19 cellular contexts compared by ENCODE assay signal in the genomic region with DNA sequence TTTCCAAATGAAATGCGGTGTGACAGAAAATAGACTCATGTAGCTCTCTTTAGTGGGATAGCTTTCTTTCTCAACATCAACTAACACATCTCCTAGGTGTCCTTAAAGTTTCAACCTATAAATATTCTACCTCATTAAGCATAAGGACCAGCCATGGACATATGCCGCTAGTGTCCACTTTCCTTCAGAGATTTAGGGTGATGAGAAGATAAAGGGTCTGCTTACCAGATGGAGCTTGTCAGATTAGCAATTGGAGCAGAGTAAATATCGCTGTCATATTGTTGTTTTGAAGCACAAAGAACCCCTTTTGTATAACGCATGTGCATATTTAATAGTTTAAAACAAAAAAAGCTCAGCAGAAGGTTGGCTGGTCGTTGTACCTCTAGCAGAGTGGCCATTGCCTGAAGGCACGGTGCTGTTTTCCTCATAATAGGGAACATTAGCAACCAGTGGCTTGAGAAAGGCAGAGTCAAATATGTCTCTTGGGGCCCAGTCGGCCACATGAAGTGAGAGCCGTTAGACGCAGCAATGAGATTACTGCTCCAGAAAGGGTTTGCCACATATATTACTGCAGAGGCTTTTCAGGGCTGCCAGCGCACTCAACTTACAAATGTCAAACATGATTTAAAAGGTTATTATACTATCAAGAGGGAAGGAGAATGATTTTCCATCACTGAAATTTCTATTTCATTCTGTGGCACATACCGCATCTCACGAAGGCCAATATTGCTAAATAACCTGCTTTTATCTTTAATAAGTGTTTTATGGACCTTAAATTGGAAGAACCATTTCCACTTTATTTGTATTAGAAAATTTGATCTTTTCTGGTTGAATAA.
DNase-seq lines count a peak whose midpoint lies in the region; ATAC-seq and TF ChIP-seq lines count a peak whose summit lies in the region.
"Had no signal": no experiment of that assay in that cellular context is flagged by ENCODE, and none has a peak within 500 bp of the region (broad histone marks: within the 10 kb centered on the region; RNA-seq: fewer than 3 reads in every experiment).

No MANE protein-coding gene starts in this region.

- no peaks in the 10 kb centered on the region for H4K20me1 ChIP-seq in MM.1S (ENCODE audit: insufficient read depth, low read length)

- WGBS in mesodermal cell (ENCODE audit: insufficient coverage in 2 of 2), 2 experiments, result 73 to 78% methylated on average over 6 of the region's 12 CpGs

- H3K9me2 ChIP-seq in MM.1S (replicated peaks; ENCODE audit: insufficient read depth, low read length), result no peaks in the 10 kb centered on the region

- DNase-seq in G401 (ENCODE audit: low spot score) (peak; percentile 33), NCI-H146 (lab: John Stamatoyannopoulos, UW) (peak; percentile 81), NCI-H82 (lab: John Stamatoyannopoulos, UW) (peak; percentile 95), MM.1S (no peak), dorsolateral prefrontal cortex (no peak)
- DNase-seq: CD4-positive, alpha-beta T cell; effector CD4-positive, alpha-beta T cell; HFFc6; Karpas-422; kidney glomerular epithelial cell; nucleus accumbens; stimulated activated CD4-positive, alpha-beta T cell treated with anti-CD3 and anti-CD28 coated beads, Interleukin-4, amount 100 ng/mL, for 24 hours; tibial artery had no signal

- H3F3A ChIP-seq in MM.1S (ENCODE audit: insufficient read depth, low read length), result no peaks in the 10 kb centered on the region

- no peaks in the 10 kb centered on the region for H3K36me3 ChIP-seq in mesodermal cell (ENCODE audit: control insufficient read depth, insufficient read depth, low read length)
- H3K36me3 ChIP-seq in MM.1S (replicated peaks; ENCODE audit: insufficient read depth, low read length), result no peaks in the 10 kb centered on the region
- H3K36me3 ChIP-seq: tibial artery had no signal

- H3K9me3 ChIP-seq in mesodermal cell (ENCODE audit: control insufficient read depth, low read length), result no peaks in the 10 kb centered on the region
- no peaks in the 10 kb centered on the region for H3K9me3 ChIP-seq in MM.1S (replicated peaks; ENCODE audit: insufficient read depth, low read length)
- H3K9me3 ChIP-seq: tibial artery had no signal

- H3K4me3 ChIP-seq in mesodermal cell (ENCODE audit: extremely low read depth, insufficient read depth, low read length, poor library complexity, severe bottlenecking) (no peak overlapping the region), MM.1S (ENCODE audit: low read length) (no peak overlapping the region), dorsolateral prefrontal cortex (no peak overlapping the region)
- H3K4me3 ChIP-seq: GM12878, SK-N-MC, tibial artery had no signal

- TF ChIP-seq CTCF in MM.1S (IDR thresholded peaks at IDR 0.05; ENCODE audit: low read length) (no peak), dorsolateral prefrontal cortex (IDR thresholded peaks at IDR 0.05 in 54 of 56, conservative IDR thresholded peaks at IDR 0.05 in 2 of 56; ENCODE audit: low read depth in 1 of 56, partially characterized antibody in 56 of 56) (no peak)

- H3K4me2 ChIP-seq in MM.1S (ENCODE audit: low read depth, low read length), result no peak overlapping the region

- H3K27ac ChIP-seq in mesodermal cell (ENCODE audit: low read depth, low read length, severe bottlenecking) (peak overlapping the region; percentile 6), MM.1S (ENCODE audit: low read length) (no peak overlapping the region), dorsolateral prefrontal cortex (no peak overlapping the region)
- H3K27ac ChIP-seq: SK-N-MC, tibial artery, VCaP had no signal

- H3K27me3 ChIP-seq in MM.1S (replicated peaks; ENCODE audit: insufficient read depth, low read length), result no peaks in the 10 kb centered on the region
- H3K27me3 ChIP-seq in dorsolateral prefrontal cortex, result no peaks in the 10 kb centered on the region
- H3K27me3 ChIP-seq: tibial artery had no signal

- H2AFZ ChIP-seq in MM.1S (ENCODE audit: low read length), result no peak overlapping the region

- ATAC-seq in HG03571 (IDR thresholded peaks at IDR 0.05; ENCODE audit: unreplicated experiment), result no peak
- ATAC-seq: esophagus mucosa, GM12878 had no signal

- no peak overlapping the region for H3K9ac ChIP-seq in MM.1S (ENCODE audit: low read length)

- intact Hi-C loops in dorsolateral prefrontal cortex (cut with DNase I), result no loop called here

- no peaks in the 10 kb centered on the region for H3K79me2 ChIP-seq in MM.1S (ENCODE audit: low read length)

- H3K4me1 ChIP-seq in mesodermal cell (ENCODE audit: control insufficient read depth, insufficient read depth, low read length, poor library complexity, severe bottlenecking), result no peaks in the 10 kb centered on the region
- H3K4me1 ChIP-seq in MM.1S (ENCODE audit: low read length), result no peaks in the 10 kb centered on the region
- H3K4me1 ChIP-seq: tibial artery had no signal

- in situ Hi-C loops in G401 (cut with HindIII; ENCODE audit: low sequenced_read_pairs), result no loop called here

Comparison
In these comparisons a context has a peak if more than half of its experiments do, and no peak if none do; other contexts are left out.
1. DNase-seq: peak in G401 (single experiment), NCI-H146 (single experiment) and NCI-H82 (single experiment); none in MM.1S (single experiment) and dorsolateral prefrontal cortex (0 of 10).